In the genomic region with DNA sequence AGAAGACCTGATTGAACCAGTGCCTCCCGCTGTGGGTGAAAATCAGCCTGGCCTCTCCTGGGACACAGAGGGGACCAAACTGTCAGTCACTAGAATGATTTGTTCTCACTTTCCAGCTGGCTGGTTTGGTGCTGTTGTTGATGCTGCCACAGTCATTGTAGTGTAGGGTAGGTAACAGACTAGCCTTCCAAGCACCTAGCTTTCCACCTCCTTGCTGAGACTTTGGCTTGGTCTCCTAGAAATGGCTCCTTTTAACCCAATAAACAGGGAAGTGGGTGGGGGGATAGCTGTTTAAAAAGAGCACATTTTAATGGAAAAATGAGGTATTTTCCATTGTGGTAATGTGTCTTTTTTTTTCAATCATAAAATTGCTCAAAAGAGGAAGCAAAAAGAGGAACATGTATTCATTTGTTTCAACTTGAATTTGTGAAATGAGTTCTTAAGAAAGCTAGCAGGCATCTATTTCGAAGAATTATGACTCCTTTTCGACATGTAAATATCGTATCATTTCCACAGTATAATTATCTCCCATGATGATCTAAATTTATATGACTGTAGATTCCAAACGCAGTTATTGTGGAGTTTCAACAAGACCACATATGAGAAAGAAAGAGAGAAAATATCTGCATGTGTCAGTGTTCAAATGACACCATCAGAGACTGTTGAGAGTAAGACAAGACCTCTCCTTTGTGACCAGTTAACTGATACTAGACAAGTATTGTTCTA, we compare ENCODE assay signal across 8 cellular contexts.
DNase-seq lines count a peak whose midpoint lies in the region; ATAC-seq lines count a peak whose summit lies in the region.

No MANE protein-coding gene starts in this region.

- intact Hi-C loops in sciatic nerve (cut with DNase I), result no loop called here

- ATAC-seq in GM18858 (IDR thresholded peaks at IDR 0.05; ENCODE audit: unreplicated experiment) (peak; percentile 75), HG02571 (IDR thresholded peaks at IDR 0.05; ENCODE audit: unreplicated experiment) (peak; percentile 84), sciatic nerve (no peak)

- DNase-seq in KG1 (lab: John Stamatoyannopoulos, UW) (peak; percentile 79), medulla oblongata (ENCODE audit: extremely low spot score) (peak; percentile 7), kidney tubule cell (ENCODE audit: low spot score) (no peak), sciatic nerve (ENCODE audit: low spot score) (no peak), NCI-H774 (lab: John Stamatoyannopoulos, UW) (no peak)
- DNase-seq in stimulated activated naive CD4-positive, alpha-beta T cell (lab: John Stamatoyannopoulos, UW), result no peak

Comparison
In these comparisons a context has a peak if more than half of its experiments do, and no peak if none do; other contexts are left out.
1. DNase-seq: peak in KG1 (single experiment) and medulla oblongata (single experiment); none in kidney tubule cell (single experiment), stimulated activated naive CD4-positive, alpha-beta T cell (0 of 6), sciatic nerve (single experiment) and NCI-H774 (single experiment).